In the genomic region with DNA sequence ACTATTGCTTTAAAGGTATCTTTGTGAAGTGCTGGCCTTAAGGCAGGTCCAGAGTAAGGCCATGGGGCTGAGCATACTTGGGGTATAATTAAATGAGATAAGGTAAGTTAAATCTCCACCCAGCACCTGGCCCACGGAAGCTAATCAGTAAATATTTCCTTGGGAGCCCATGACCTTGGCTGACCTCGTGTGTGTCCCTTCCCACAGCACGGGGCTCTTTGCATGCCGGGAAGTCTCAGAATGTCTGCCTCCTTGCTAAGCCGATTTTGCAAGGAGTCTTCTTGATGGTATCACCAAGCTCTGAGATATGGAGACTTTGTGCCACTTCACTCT, we compare ENCODE assay signal across 11 cellular contexts. TPM values are rescaled to one million over a fixed set of nuclear protein-coding genes. Genes with fewer than 3 reads are reported as not detected.
DNase-seq lines count a peak whose midpoint lies in the region; ATAC-seq and TF ChIP-seq lines count a peak whose summit lies in the region.
"Had no signal": no experiment of that assay in that cellular context is flagged by ENCODE, and none has a peak within 500 bp of the region (broad histone marks: within the 10 kb centered on the region; RNA-seq: fewer than 3 reads in every experiment).

No MANE protein-coding gene starts in this region.

- BruUV-seq in Panc1 (replicated peaks; lab: Mats Ljungman, UMichigan): no TSS peak

- WGBS in esophagus squamous epithelium, 2 donors: 64 to 82% methylated on average over 4 to 5 of the region's 5 CpGs

- intact Hi-C loops in Panc1 (cut with micrococcal nuclease; ENCODE audit: unreplicated experiment) (no loop called here), esophagus squamous epithelium (cut with DNase I) (no loop called here), upper lobe of right lung (cut with DNase I) (no loop called here)

- H3K36me3 ChIP-seq in Panc1 (ENCODE audit: control insufficient read depth, insufficient read depth, low read length): no peaks in the 10 kb centered on the region
- no peaks in the 10 kb centered on the region for H3K36me3 ChIP-seq in esophagus squamous epithelium
- no peaks in the 10 kb centered on the region for H3K36me3 ChIP-seq in muscle layer of duodenum (ENCODE audit: control insufficient read depth in 1 of 2, insufficient read depth in 2 of 2, low read length in 2 of 2)
- no peaks in the 10 kb centered on the region for H3K36me3 ChIP-seq in upper lobe of right lung

- TF ChIP-seq CTCF in Panc1 (IDR thresholded peaks at IDR 0.05): no peak
- no peak for TF ChIP-seq CTCF in esophagus squamous epithelium (IDR thresholded peaks at IDR 0.05)
- no peak for TF ChIP-seq CTCF in upper lobe of right lung (IDR thresholded peaks at IDR 0.05)

- H3K9me3 ChIP-seq in Panc1 (ENCODE audit: control insufficient read depth, insufficient read depth, low read depth, low read length) (no peaks in the 10 kb centered on the region), esophagus squamous epithelium (no peaks in the 10 kb centered on the region), muscle layer of duodenum (ENCODE audit: control insufficient read depth in 1 of 2, low read length in 2 of 2) (no peaks in the 10 kb centered on the region), upper lobe of right lung (no peaks in the 10 kb centered on the region)

- POLR2A ChIA-PET in Panc1 (lab: Charles Lee): no interaction called here

- H3K4me3 ChIP-seq in Panc1 (ENCODE audit: low read depth in 2 of 2, low read length in 2 of 2): 0 out of 4 replicates have a peak overlapping the region, but pooled peaks of 1 of the 2 experiments have one; percentile 2
- H3K4me3 ChIP-seq in esophagus squamous epithelium: no peak overlapping the region
- H3K4me3 ChIP-seq in muscle layer of duodenum (ENCODE audit: low read depth in 1 of 2, low read length in 2 of 2): no peak overlapping the region
- H3K4me3 ChIP-seq in upper lobe of right lung: no peak overlapping the region

- H3K27me3 ChIP-seq in Panc1 (ENCODE audit: control insufficient read depth, insufficient read depth, low read length) (no peaks in the 10 kb centered on the region), esophagus squamous epithelium (no peaks in the 10 kb centered on the region), muscle layer of duodenum (ENCODE audit: low read depth, low read length) (no peaks in the 10 kb centered on the region), upper lobe of right lung (no peaks in the 10 kb centered on the region)

- H3K27ac ChIP-seq in Panc1 (ENCODE audit: low read length): peak overlapping the region; percentile 57; the same call in 1 of the 2 replicates
- peak overlapping the region in 3 of 4 donors; percentile 21 to 84 (median 64) for H3K27ac ChIP-seq in esophagus squamous epithelium
- H3K27ac ChIP-seq in muscle layer of duodenum (ENCODE audit: low read length): peak overlapping the region; percentile 46
- peak overlapping the region; percentile 64 for H3K27ac ChIP-seq in upper lobe of right lung

- in situ Hi-C loops in Panc1 (cut with HindIII; ENCODE audit: low pct_unique_long_range_greater_than_20kb, low sequenced_read_pairs): no loop called here

- DNase-seq in Panc1 (ENCODE audit: low read depth, low spot score) (no peak), esophagus squamous epithelium (lab: John Stamatoyannopoulos, UW) (no peak), upper lobe of right lung (no peak), mesenteric fat pad (ENCODE audit: low spot score) (no peak), DMS153 (lab: John Stamatoyannopoulos, UW) (no peak), Ammon's horn (ENCODE audit: low spot score) (no peak)
- DNase-seq: activated B cell treated with CpG ODN at 0.5 μM for 24 hours; activated T-cell treated with anti-CD3 and anti-CD28 coated beads, Interleukin-2, amount 50 U/mL, for 72 hours; DND-41; stimulated activated CD4-positive, alpha-beta T cell treated with anti-CD3 and anti-CD28 coated beads, Interleukin-1b, Interleukin-23, amount 100 ng/mL, for 48 hours had no signal

- no peak for TF ChIP-seq POLR2A in esophagus squamous epithelium (IDR thresholded peaks at IDR 0.05)

- ATAC-seq in Panc1 (peak; percentile 23), upper lobe of right lung (no peak)

- H3K4me1 ChIP-seq in Panc1 (ENCODE audit: control insufficient read depth, insufficient read depth, low read length) (peaks cover 9% of the 10 kb centered on the region), esophagus squamous epithelium (peaks cover 0 to 21% (median 11%) of the 10 kb centered on the region in 3 donors), muscle layer of duodenum (ENCODE audit: control insufficient read depth in 1 of 2, insufficient read depth in 2 of 2, low read length in 2 of 2) (peaks cover 6 to 12% of the 10 kb centered on the region in 2 donors), upper lobe of right lung (peaks cover 17% of the 10 kb centered on the region)

- CTCF ChIA-PET in Panc1 (lab: Charles Lee): interaction anchor here (1.6 kb wide), 1 partner anchor 15 kb away, joined by 6 read pairs; no protein-coding TSS in a partner anchor

RNA-seq across cellular contexts. Expression of gene ADM, which starts 46.5 kb away (rescaled TPM):
- 263 TPM for total RNA-seq in Panc1 (2021; ENCODE audit: unreplicated experiment)
- 316 TPM for polyA plus RNA-seq in Panc1 (2012; ENCODE audit: insufficient read length)
- total RNA-seq in esophagus squamous epithelium: 10 to 100 TPM; 14.3 to 69.6 (median 57.7) TPM
- 24.5 TPM for total RNA-seq in upper lobe of right lung
- 663 TPM for total RNA-seq in mesenteric fat pad

RNA-seq across cellular contexts. Expression of gene SBF2, which starts 57.4 kb away (rescaled TPM):
- total RNA-seq in Panc1 (2021; ENCODE audit: unreplicated experiment) (65.0 TPM), esophagus squamous epithelium (10 to 100 TPM; 20.6 to 48.6 (median 26.0) TPM), upper lobe of right lung (38.5 TPM), mesenteric fat pad (99.7 TPM)
- 30.9 TPM for polyA plus RNA-seq in Panc1 (2012; ENCODE audit: insufficient read length)
